In genomic region chr19:46374526-46375475, GRCh38 we compare ENCODE assay signal across 9 cellular contexts. TPM values are rescaled to one million over a fixed set of nuclear protein-coding genes. Genes with fewer than 3 reads are reported as not detected.
DNase-seq lines count a peak whose midpoint lies in the region; ATAC-seq and TF ChIP-seq lines count a peak whose summit lies in the region.
"Had no signal": no experiment of that assay in that cellular context is flagged by ENCODE, and none has a peak within 500 bp of the region (broad histone marks: within the 10 kb centered on the region; RNA-seq: fewer than 3 reads in every experiment).

No MANE protein-coding gene starts in this region.

- H3K27ac Mint-ChIP-seq in HFFc6, result peak overlapping the region; percentile 85; the same call in 1 of the 2 replicates
- H3K27ac Mint-ChIP-seq: activated naive CD8-positive, alpha-beta T cell had no signal

- H3K9me3 Mint-ChIP-seq in HFFc6, result no peaks in the 10 kb centered on the region

- no peaks in the 10 kb centered on the region for H3K9me3 ChIP-seq in RWPE2 (ENCODE audit: severe bottlenecking)
- no peaks in the 10 kb centered on the region for H3K9me3 ChIP-seq in iPS-18c (ENCODE audit: control insufficient read depth, insufficient read depth, low read length)
- H3K9me3 ChIP-seq in skeletal muscle tissue (ENCODE audit: control insufficient read depth in 3 of 3, low read length in 3 of 3), result no peaks in the 10 kb centered on the region

- peak overlapping the region in 1 of 3 donors; percentile 10 for H3K9ac ChIP-seq in skeletal muscle tissue (ENCODE audit: low read depth in 1 of 3, low read length in 3 of 3)

- H3K27me3 Mint-ChIP-seq in HFFc6 (ENCODE audit: insufficient read depth), result no peaks in the 10 kb centered on the region
- H3K27me3 Mint-ChIP-seq: activated naive CD8-positive, alpha-beta T cell had no signal

- H3K4me1 Mint-ChIP-seq in HFFc6 (ENCODE audit: low read depth), result peaks cover 75% of the 10 kb centered on the region

- H3K4me3 Mint-ChIP-seq in HFFc6, result no peak overlapping the region
- H3K4me3 Mint-ChIP-seq: activated naive CD8-positive, alpha-beta T cell had no signal

- no peak for ATAC-seq in RWPE2 (ENCODE audit: low read depth)
- no peak for ATAC-seq in GM18858 (IDR thresholded peaks at IDR 0.05; ENCODE audit: unreplicated experiment)
- no peak for ATAC-seq in GM19395 (IDR thresholded peaks at IDR 0.05; ENCODE audit: unreplicated experiment)

- H3K27me3 ChIP-seq in RWPE2 (ENCODE audit: insufficient read depth, poor library complexity, severe bottlenecking), result no peaks in the 10 kb centered on the region
- no peaks in the 10 kb centered on the region for H3K27me3 ChIP-seq in skeletal muscle tissue (ENCODE audit: control insufficient read depth in 3 of 3, insufficient read depth in 3 of 3, low read length in 3 of 3)

- H3K4me3 ChIP-seq in RWPE2 (ENCODE audit: severe bottlenecking) (no peak overlapping the region), iPS-18c (ENCODE audit: insufficient read depth, low read depth, low read length) (peak overlapping the region; percentile 15; the same call in 1 of the 2 replicates), skeletal muscle tissue (ENCODE audit: low read length in 3 of 3) (no peak overlapping the region)

- peak overlapping the region; percentile 97 for H3K27ac ChIP-seq in RWPE2 (ENCODE audit: poor library complexity, severe bottlenecking)
- peak overlapping the region; percentile 52 for H3K27ac ChIP-seq in skeletal muscle tissue (ENCODE audit: low read depth, low read length)

- TF ChIP-seq CTCF in HFFc6 (IDR thresholded peaks at IDR 0.05), result no peak
- TF ChIP-seq CTCF in RWPE2 (IDR thresholded peaks at IDR 0.05; ENCODE audit: poor library complexity, severe bottlenecking), result no peak

- DNase-seq in HFFc6 (no peak), RWPE2 (ENCODE audit: low spot score) (no peak), NCI-H748 (lab: John Stamatoyannopoulos, UW; ENCODE audit: unreplicated experiment) (no peak)

- peaks cover 25% of the 10 kb centered on the region for H3K36me3 Mint-ChIP-seq in HFFc6 (ENCODE audit: low read depth)

- H3K4me1 ChIP-seq in RWPE2 (ENCODE audit: insufficient read depth, poor library complexity, severe bottlenecking) (peaks cover 39% of the 10 kb centered on the region), skeletal muscle tissue (ENCODE audit: control insufficient read depth in 3 of 3, insufficient read depth in 3 of 3, low read length in 3 of 3) (peaks cover 23 to 52% (median 33%) of the 10 kb centered on the region in 3 donors)

- H3K36me3 ChIP-seq in RWPE2 (ENCODE audit: low read depth) (peaks cover 62% of the 10 kb centered on the region), skeletal muscle tissue (ENCODE audit: control insufficient read depth in 3 of 3, insufficient read depth in 3 of 3, low read length in 3 of 3) (peaks cover 15 to 22% (median 18%) of the 10 kb centered on the region in 3 donors)

RNA-seq across cellular contexts. Expression of gene PPP5C, which starts 27.9 kb away (rescaled TPM):
- total RNA-seq in HFFc6 (2021; fragmentation: NEBNext Ultra II Directional; extraction: Animal tissue kit (Norgen Biotek cat#: 25700)), result 10 to 100 TPM; 62.8 to 80.6 (median 76.3) TPM
- total RNA-seq in skeletal muscle tissue, result 44.4 TPM

RNA-seq across cellular contexts. Expression of gene CCDC8, which starts 38.6 kb away (rescaled TPM):
- total RNA-seq in HFFc6 (2021; fragmentation: NEBNext Ultra II Directional; extraction: Animal tissue kit (Norgen Biotek cat#: 25700)), result 10 to 100 TPM in 4 of 6 experiments, 1 to 10 TPM in 2; 6.3 to 10.6 (median 10.2) TPM
- total RNA-seq in skeletal muscle tissue, result 67.8 TPM
- total RNA-seq: NCI-H460 had no signal

RNA-seq across cellular contexts. Expression of gene PNMA8C, which starts 53.9 kb away (rescaled TPM):
- under 1 TPM in 3 of 6 experiments, not detected in 3; 0.05 to 0.09 (median 0.07) TPM for total RNA-seq in HFFc6 (2021; fragmentation: NEBNext Ultra II Directional; extraction: Animal tissue kit (Norgen Biotek cat#: 25700))
- total RNA-seq in skeletal muscle tissue, result 0.52 TPM
- total RNA-seq: NCI-H460 had no signal
